28 cellular contexts compared by ENCODE assay signal in genomic region chr1:80847904-80848303, GRCh38.
"Had no signal": no experiment of that assay in that cellular context is flagged by ENCODE, and none has a peak within 500 bp of the region (broad histone marks: within the 10 kb centered on the region; RNA-seq: fewer than 3 reads in every experiment).

No MANE protein-coding gene starts in this region.

- FAIRE-seq: keratinocyte, urothelium cell line had no signal

- H3K9me3 ChIP-seq: lower lobe of right lung, neutrophil, ovary, psoas muscle, right lobe of liver, upper lobe of left lung had no signal

- H3K4me3 ChIP-seq: left lung, lower lobe of right lung, neural progenitor cell, ovary, psoas muscle, right lobe of liver, skin epidermis, tibial nerve, upper lobe of left lung had no signal

- H3K4me1 ChIP-seq: left lung, lower lobe of right lung, neural progenitor cell, psoas muscle, right lobe of liver, tibial nerve, upper lobe of left lung had no signal

- H3K27ac ChIP-seq: left lung, lower lobe of right lung, neural progenitor cell, neutrophil, ovary, psoas muscle, right lobe of liver, skin epidermis, tibial nerve, upper lobe of left lung had no signal

- ATAC-seq: left colon; left lung; lower lobe of right lung; natural killer cell; psoas muscle; stimulated activated naive CD8-positive, alpha-beta T cell treated with anti-CD3 and anti-CD28 coated beads, Interleukin-15, amount 100 ng/mL, for 72 hours had no signal

- H3K9ac ChIP-seq: neural progenitor cell had no signal

- H3K36me3 ChIP-seq: left lung, lower lobe of right lung, neural progenitor cell, neutrophil, ovary, right lobe of liver, tibial nerve, upper lobe of left lung had no signal

- H3K27me3 ChIP-seq: left lung, neural progenitor cell, neutrophil, ovary, right lobe of liver, tibial nerve, upper lobe of left lung had no signal

- H2AFZ ChIP-seq: neural progenitor cell had no signal

- H3K4me2 ChIP-seq: neural progenitor cell had no signal

- DNase-seq: head of caudate nucleus; hippocampal formation; left colon; left lung; mammary epithelial cell; mesenchymal stem cell; naive B cell; natural killer cell; nephron progenitor cell; occipital lobe; ovary; psoas muscle; right lobe of liver; stimulated activated CD4-positive, alpha-beta T cell treated with anti-CD3 and anti-CD28 coated beads, Interleukin-12 subunit alpha, Interleukin-12 subunit beta, amount 100 ng/mL, for 4 hours; stimulated activated CD4-positive, alpha-beta T cell treated with anti-CD3 and anti-CD28 coated beads, Interleukin-15, amount 100 ng/mL, for 24 hours; stimulated activated CD4-positive, alpha-beta T cell treated with anti-CD3 and anti-CD28 coated beads, Interleukin-2, amount 100 ng/mL, for 24 hours; stimulated activated CD4-positive, alpha-beta T cell treated with anti-CD3 and anti-CD28 coated beads, Interleukin-4, amount 100 ng/mL, for 1 hour; stimulated activated naive CD4-positive, alpha-beta T cell treated with Interleukin-2 at 50 U/mL for 16 hours; stimulated activated naive CD8-positive, alpha-beta T cell treated with anti-CD3 and anti-CD28 coated beads, Interleukin-15, amount 100 ng/mL, for 72 hours; substantia nigra; upper lobe of left lung had no signal
